In the genomic region with DNA sequence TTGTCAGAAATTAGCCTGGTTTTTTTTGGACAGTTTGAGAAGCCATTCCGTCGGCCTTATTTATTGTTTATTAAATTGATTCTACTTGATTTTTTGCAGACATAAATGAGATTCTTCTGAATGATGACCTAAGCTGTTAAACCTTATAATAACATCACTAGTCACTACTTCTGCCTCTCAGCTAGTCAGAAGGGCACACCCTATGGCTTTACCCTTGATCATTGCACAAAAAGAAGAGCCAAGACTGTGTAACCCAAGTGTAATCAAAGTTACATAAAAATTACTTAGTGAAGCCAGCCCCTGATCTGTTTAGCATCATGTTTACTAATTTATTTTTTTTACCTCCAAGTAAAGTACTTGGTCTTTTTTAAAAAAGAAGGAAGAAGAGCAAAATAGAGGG, we compare ENCODE assay signal across 27 cellular contexts.
"Had no signal": no experiment of that assay in that cellular context is flagged by ENCODE, and none has a peak within 500 bp of the region (broad histone marks: within the 10 kb centered on the region; RNA-seq: fewer than 3 reads in every experiment).

No MANE protein-coding gene starts in this region.

- H3K27me3 ChIP-seq: adrenal gland, body of pancreas had no signal

- H3K9me3 ChIP-seq: adrenal gland, body of pancreas, gastroesophageal sphincter had no signal

- ATAC-seq: activated CD4-positive, alpha-beta T cell treated with anti-CD3 and anti-CD28 coated beads for 36 hours; activated CD8-positive, alpha-beta memory T cell treated with anti-CD3 and anti-CD28 coated beads, Interleukin-2, amount 10 ng/mL, durations not matched to agents 7 days and 5 days; activated CD8-positive, alpha-beta T cell treated with anti-CD3 and anti-CD28 coated beads, Interleukin-2, amount 10 ng/mL, durations not matched to agents 7 days and 5 days; activated naive CD8-positive, alpha-beta T cell treated with anti-CD3 and anti-CD28 coated beads, Interleukin-2, amount 50 U/mL, for 24 hours; body of pancreas; effector memory CD8-positive, alpha-beta T cell; gastroesophageal sphincter had no signal

- H3K27ac ChIP-seq: adrenal gland, body of pancreas, epithelial cell of prostate, gastroesophageal sphincter had no signal

- DNase-seq: activated CD4-positive, alpha-beta memory T cell treated with anti-CD3 and anti-CD28 coated beads for 36 hours; activated CD4-positive, alpha-beta T cell treated with anti-CD3 and anti-CD28 coated beads for 36 hours; activated CD4-positive, alpha-beta T cell treated with anti-CD3 and anti-CD28 coated beads, Interleukin-2, amount 10 ng/mL, durations not matched to agents 24 days and 14 days; activated CD4-positive, CD25-positive, alpha-beta regulatory T cell; activated CD4-positive, CD25-positive, alpha-beta regulatory T cell treated with anti-CD3 and anti-CD28 coated beads, Interleukin-2, amount 50 U/mL, for 72 hours; activated CD8-positive, alpha-beta memory T cell treated with anti-CD3 and anti-CD28 coated beads, Interleukin-2, amount 10 ng/mL, durations not matched to agents 7 days and 5 days; activated CD8-positive, alpha-beta memory T cell treated with anti-CD3 and anti-CD28 coated beads, Interleukin-2, amount 50 U/mL, for 4 hours; activated CD8-positive, alpha-beta T cell treated with anti-CD3 and anti-CD28 coated beads, Interleukin-2, amount 10 ng/mL, durations not matched to agents 7 days and 5 days; activated effector memory CD4-positive, alpha-beta T cell treated with anti-CD3 and anti-CD28 coated beads, Interleukin-2, amount 50 U/mL, for 16 hours; activated naive CD4-positive, alpha-beta T cell treated with anti-CD3 and anti-CD28 coated beads for 36 hours; activated naive CD8-positive, alpha-beta T cell treated with anti-CD3 and anti-CD28 coated beads for 36 hours; activated naive CD8-positive, alpha-beta T cell treated with anti-CD3 and anti-CD28 coated beads, Interleukin-2, amount 50 U/mL, for 24 hours; activated T-cell treated with anti-CD3 and anti-CD28 coated beads, Interleukin-2, amount 50 U/mL, for 1 hour; activated T-cell treated with anti-CD3 and anti-CD28 coated beads, Interleukin-2, amount 50 U/mL, for 48 hours; adrenal gland; amygdala; aorta; body of pancreas; caudate nucleus; cortex of kidney; dermis blood vessel endothelial cell; effector CD4-positive, alpha-beta T cell; effector memory CD8-positive, alpha-beta T cell; foreskin melanocyte; T-helper 2 cell had no signal

- H3K4me3 ChIP-seq: adrenal gland, body of pancreas, gastroesophageal sphincter had no signal

- H3K36me3 ChIP-seq: adrenal gland, gastroesophageal sphincter had no signal

- H3K4me1 ChIP-seq: adrenal gland, body of pancreas, gastroesophageal sphincter had no signal
